ENCODE assay signal across 17 cellular contexts in the genomic region with DNA sequence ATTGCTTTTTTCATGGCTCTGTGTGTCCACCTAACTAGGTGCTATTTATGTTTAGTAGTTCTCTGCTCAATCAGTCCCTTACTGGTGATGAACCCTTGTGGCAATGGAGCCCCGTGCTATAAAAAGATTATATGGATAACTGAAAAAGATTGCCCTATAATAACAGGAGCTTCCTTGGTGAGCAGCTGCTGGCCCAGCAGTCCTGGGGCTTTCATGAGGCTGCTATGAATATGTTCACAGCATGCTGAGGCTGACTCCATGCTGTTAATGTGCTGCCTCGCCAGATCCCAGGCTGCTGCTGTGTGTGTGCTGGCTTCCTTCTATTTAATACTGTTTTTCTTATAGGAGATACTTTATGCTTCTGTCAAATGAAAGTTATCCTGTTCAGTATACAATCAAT.
DNase-seq lines count a peak whose midpoint lies in the region; ATAC-seq and TF ChIP-seq lines count a peak whose summit lies in the region.
"Had no signal": no experiment of that assay in that cellular context is flagged by ENCODE, and none has a peak within 500 bp of the region (broad histone marks: within the 10 kb centered on the region; RNA-seq: fewer than 3 reads in every experiment).

No MANE protein-coding gene starts in this region.

- H3K4me1 ChIP-seq in prostate gland (replicated peaks) = no peaks in the 10 kb centered on the region
- H3K4me1 ChIP-seq: gastroesophageal sphincter, neural progenitor cell, testis had no signal

- H3K9me3 Mint-ChIP-seq in activated T-cell treated with anti-CD3 and anti-CD28 coated beads, Interleukin-2, amount 50 U/mL, for 24 hours = no peaks in the 10 kb centered on the region
- H3K9me3 Mint-ChIP-seq: activated B cell treated with CpG ODN at 0.5 μM for 24 hours; activated naive CD8-positive, alpha-beta T cell treated with anti-CD3 and anti-CD28 coated beads, Interleukin-2, amount 10 ng/mL, durations not matched to agents 7 days and 5 days; neural progenitor cell had no signal

- H3K27me3 Mint-ChIP-seq in activated T-cell treated with anti-CD3 and anti-CD28 coated beads, Interleukin-2, amount 50 U/mL, for 24 hours = no peaks in the 10 kb centered on the region
- H3K27me3 Mint-ChIP-seq: activated B cell treated with CpG ODN at 0.5 μM for 24 hours; activated naive CD8-positive, alpha-beta T cell treated with anti-CD3 and anti-CD28 coated beads, Interleukin-2, amount 10 ng/mL, durations not matched to agents 7 days and 5 days; B cell had no signal

- H3K36me3 Mint-ChIP-seq in activated T-cell treated with anti-CD3 and anti-CD28 coated beads, Interleukin-2, amount 50 U/mL, for 24 hours (ENCODE audit: low read depth) = no peaks in the 10 kb centered on the region
- H3K36me3 Mint-ChIP-seq: activated naive CD8-positive, alpha-beta T cell treated with anti-CD3 and anti-CD28 coated beads, Interleukin-2, amount 10 ng/mL, durations not matched to agents 7 days and 5 days; neural progenitor cell had no signal

- no peak for TF ChIP-seq CTCF in GM10266 (IDR thresholded peaks at IDR 0.05; ENCODE audit: control insufficient read depth, insufficient read depth, low read depth, missing control alignments)
- TF ChIP-seq CTCF in prostate gland (IDR thresholded peaks at IDR 0.05) = no peak

- H3K4me1 Mint-ChIP-seq in activated T-cell treated with anti-CD3 and anti-CD28 coated beads, Interleukin-2, amount 50 U/mL, for 24 hours (ENCODE audit: low read depth) = no peaks in the 10 kb centered on the region
- H3K4me1 Mint-ChIP-seq: activated B cell treated with CpG ODN at 0.5 μM for 24 hours; activated naive CD8-positive, alpha-beta T cell treated with anti-CD3 and anti-CD28 coated beads, Interleukin-2, amount 10 ng/mL, durations not matched to agents 7 days and 5 days; B cell had no signal

- no peaks in the 10 kb centered on the region for H3K9me3 ChIP-seq in prostate gland
- H3K9me3 ChIP-seq: gastroesophageal sphincter, testis had no signal

- no peaks in the 10 kb centered on the region for H3K36me3 ChIP-seq in prostate gland
- H3K36me3 ChIP-seq: gastroesophageal sphincter, neural progenitor cell had no signal

- ATAC-seq in HG03439 (IDR thresholded peaks at IDR 0.05; ENCODE audit: unreplicated experiment) = no peak
- ATAC-seq: esophagus mucosa, gastroesophageal sphincter, left colon had no signal

- H3K27me3 ChIP-seq in prostate gland (replicated peaks; ENCODE audit: insufficient read depth) = no peaks in the 10 kb centered on the region
- H3K27me3 ChIP-seq: gastroesophageal sphincter, neural progenitor cell, testis had no signal

- no peak overlapping the region for H3K27ac Mint-ChIP-seq in activated T-cell treated with anti-CD3 and anti-CD28 coated beads, Interleukin-2, amount 50 U/mL, for 24 hours
- H3K27ac Mint-ChIP-seq: activated B cell treated with CpG ODN at 0.5 μM for 24 hours; activated naive CD8-positive, alpha-beta T cell treated with anti-CD3 and anti-CD28 coated beads, Interleukin-2, amount 10 ng/mL, durations not matched to agents 7 days and 5 days; B cell had no signal

- H3K27ac ChIP-seq in prostate gland = no peak overlapping the region
- H3K27ac ChIP-seq: gastroesophageal sphincter, neural progenitor cell, testis had no signal

- DNase-seq in NCI-H1436 treated with DMSO at 0.1 percent for 48 hours (lab: John Stamatoyannopoulos, UW) (peak; percentile 33), NCI-H69 (lab: John Stamatoyannopoulos, UW) (peak; percentile 98), cerebellar cortex (ENCODE audit: low spot score) (peak; percentile 96), GM10266 (ENCODE audit: extremely low spot score) (no peak), prostate gland (ENCODE audit: low spot score) (no peak)
- DNase-seq in activated T-cell treated with anti-CD3 and anti-CD28 coated beads, Interleukin-2, amount 50 U/mL, for 24 hours = no peak
- DNase-seq: activated B cell treated with CpG ODN at 0.5 μM for 24 hours; activated naive CD8-positive, alpha-beta T cell treated with anti-CD3 and anti-CD28 coated beads, Interleukin-2, amount 10 ng/mL, durations not matched to agents 7 days and 5 days; left colon; SIG-M5; T-helper 2 cell; testis had no signal

- no peak for TF ChIP-seq POLR2A in prostate gland (IDR thresholded peaks at IDR 0.05)

- no peak overlapping the region for H3K4me3 ChIP-seq in prostate gland
- H3K4me3 ChIP-seq: gastroesophageal sphincter, neural progenitor cell, testis had no signal

- intact Hi-C loops in prostate gland (cut with DNase I) = no loop called here

- WGBS in prostate gland = 65% methylated on average over 2 of the region's 2 CpGs

- no peak overlapping the region for H3K4me3 Mint-ChIP-seq in activated T-cell treated with anti-CD3 and anti-CD28 coated beads, Interleukin-2, amount 50 U/mL, for 24 hours
- H3K4me3 Mint-ChIP-seq: activated B cell treated with CpG ODN at 0.5 μM for 24 hours; activated naive CD8-positive, alpha-beta T cell treated with anti-CD3 and anti-CD28 coated beads, Interleukin-2, amount 10 ng/mL, durations not matched to agents 7 days and 5 days; B cell; neural progenitor cell had no signal

Comparison
In these comparisons a context has a peak if more than half of its experiments do, and no peak if none do; other contexts are left out.
1. DNase-seq: peak in NCI-H1436 treated with DMSO at 0.1 percent for 48 hours (single experiment), NCI-H69 (single experiment) and cerebellar cortex (single experiment); none in activated T-cell treated with anti-CD3 and anti-CD28 coated beads, Interleukin-2, amount 50 U/mL, for 24 hours (single experiment), GM10266 (single experiment) and prostate gland (single experiment).